In the genomic region with DNA sequence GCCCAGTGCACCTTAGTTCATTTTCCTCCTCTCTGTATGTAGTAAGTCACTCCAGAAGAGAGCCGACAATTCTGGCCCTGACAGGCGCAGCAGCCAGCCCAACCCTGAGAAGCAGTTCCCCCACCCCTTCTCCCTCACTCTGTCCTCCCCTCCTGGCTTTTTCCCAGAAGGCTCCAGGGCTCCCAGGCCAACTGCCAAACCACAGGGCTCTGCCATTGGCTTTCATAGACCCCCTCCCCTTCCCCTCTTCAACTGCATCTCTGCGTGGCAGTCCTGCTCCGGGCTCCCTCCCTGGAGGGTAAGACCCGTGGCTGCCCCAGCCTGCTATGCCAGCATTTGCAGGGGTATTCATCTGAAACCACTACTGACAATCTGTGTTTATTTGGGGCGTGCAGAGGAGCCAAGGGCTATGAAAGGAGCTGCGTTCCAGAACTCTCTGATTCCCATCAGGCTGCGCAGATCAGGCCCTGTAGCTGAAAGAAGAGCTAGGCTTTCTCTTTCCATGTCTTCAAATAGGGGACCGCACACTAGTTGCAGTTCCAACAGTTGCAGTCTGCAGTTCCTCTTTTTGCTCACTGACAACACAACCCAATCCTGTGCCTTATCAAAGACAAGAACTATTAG, we compare ENCODE assay signal across 8 cellular contexts.
A peak's percentile ranks its signal among the peaks of the same experiment; 100 is the strongest.
DNase-seq lines count a peak whose midpoint lies in the region; ATAC-seq and TF ChIP-seq lines count a peak whose summit lies in the region.

No MANE protein-coding gene starts in this region.

- no peak overlapping the region for H3K4me3 ChIP-seq in fibroblast of pulmonary artery (replicated peaks; ENCODE audit: low read depth, low read length)

- intact Hi-C loops in natural killer cell (cut with micrococcal nuclease), result no loop called here

- H3K36me3 Mint-ChIP-seq in osteocyte (ENCODE audit: unreplicated experiment) (no peaks in the 10 kb centered on the region), natural killer cell (no peaks in the 10 kb centered on the region), HFFc6 (ENCODE audit: low read depth) (no peaks in the 10 kb centered on the region; the same call in 1 of the 2 replicates)

- peak; percentile 97 for ATAC-seq in GM19043 (IDR thresholded peaks at IDR 0.05; ENCODE audit: low read depth, unreplicated experiment)
- ATAC-seq in HG03066 (IDR thresholded peaks at IDR 0.05; ENCODE audit: low read depth, unreplicated experiment), result peak; percentile 93
- ATAC-seq in natural killer cell, result no peak

- H3K4me1 Mint-ChIP-seq in osteocyte (ENCODE audit: unreplicated experiment) (peaks cover 2% of the 10 kb centered on the region), natural killer cell (no peaks in the 10 kb centered on the region), HFFc6 (ENCODE audit: low read depth) (no peaks in the 10 kb centered on the region)

- H3K27ac Mint-ChIP-seq in osteocyte (ENCODE audit: unreplicated experiment) (no peak overlapping the region), natural killer cell (no peak overlapping the region), HFFc6 (no peak overlapping the region)

- no peaks in the 10 kb centered on the region for H3K27me3 Mint-ChIP-seq in osteocyte (ENCODE audit: unreplicated experiment)
- H3K27me3 Mint-ChIP-seq in natural killer cell (ENCODE audit: low read depth in 2 of 2), result peaks cover 6 to 19% of the 10 kb centered on the region in 2 donors
- H3K27me3 Mint-ChIP-seq in HFFc6 (ENCODE audit: insufficient read depth), result peaks cover 2% of the 10 kb centered on the region; the same call in 1 of the 2 replicates

- no peak overlapping the region for H3K4me3 Mint-ChIP-seq in osteocyte (ENCODE audit: unreplicated experiment)
- H3K4me3 Mint-ChIP-seq in natural killer cell, result no peak overlapping the region
- no peak overlapping the region for H3K4me3 Mint-ChIP-seq in HFFc6

- DNase-seq in NCI-H69 (lab: John Stamatoyannopoulos, UW) (peak; percentile 41), fibroblast of pulmonary artery (ENCODE audit: low read depth) (peak; percentile 35), osteocyte (ENCODE audit: extremely low spot score, unreplicated experiment) (peak; percentile 87), natural killer cell (no peak), D341Med (ENCODE audit: low spot score) (no peak), HFFc6 (no peak)

- H3K9me3 Mint-ChIP-seq in osteocyte (ENCODE audit: unreplicated experiment), result no peaks in the 10 kb centered on the region
- H3K9me3 Mint-ChIP-seq in natural killer cell, result no peaks in the 10 kb centered on the region
- H3K9me3 Mint-ChIP-seq in HFFc6, result no peaks in the 10 kb centered on the region

- TF ChIP-seq CTCF in fibroblast of pulmonary artery (IDR thresholded peaks at IDR 0.05; ENCODE audit: low read length, missing control alignments), result no peak
- TF ChIP-seq CTCF in osteocyte (IDR thresholded peaks at IDR 0.05), result no peak
- no peak for TF ChIP-seq CTCF in natural killer cell (IDR thresholded peaks at IDR 0.05)
- TF ChIP-seq CTCF in HFFc6 (IDR thresholded peaks at IDR 0.05), result no peak

Comparison
In these comparisons a context has a peak if more than half of its experiments do, and no peak if none do; other contexts are left out.
1. ATAC-seq: peak in GM19043 (single experiment) and HG03066 (single experiment); none in natural killer cell (0 of 3).
2. DNase-seq: peak in NCI-H69 (single experiment), fibroblast of pulmonary artery (single experiment) and osteocyte (single experiment); none in natural killer cell (single experiment), D341Med (single experiment) and HFFc6 (single experiment).